Comparison of ENCODE assay signal across 20 cellular contexts in genomic region chr12:20122274-20122673, GRCh38.
DNase-seq lines count a peak whose midpoint lies in the region; ATAC-seq, FAIRE-seq and TF ChIP-seq lines count a peak whose summit lies in the region.
"Had no signal": no experiment of that assay in that cellular context is flagged by ENCODE, and none has a peak within 500 bp of the region (broad histone marks: within the 10 kb centered on the region; RNA-seq: fewer than 3 reads in every experiment).

No MANE protein-coding gene starts in this region.

- ATAC-seq in GM12878 (peak; percentile 74), GM18907 (IDR thresholded peaks at IDR 0.05; ENCODE audit: unreplicated experiment) (no peak), GM19324 (IDR thresholded peaks at IDR 0.05; ENCODE audit: low FRiP score, unreplicated experiment) (no peak), HG02571 (IDR thresholded peaks at IDR 0.05; ENCODE audit: unreplicated experiment) (no peak)
- no peak for ATAC-seq in activated CD4-positive, CD25-positive, alpha-beta regulatory T cell treated with anti-CD3 and anti-CD28 coated beads, Interleukin-2, amount 50 U/mL, for 24 hours
- ATAC-seq: T-helper 17 cell had no signal

- no peak overlapping the region for H3K27ac ChIP-seq in breast epithelium
- H3K27ac ChIP-seq in OCI-LY3 (ENCODE audit: low read length), result no peak overlapping the region
- no peak overlapping the region for H3K27ac ChIP-seq in GM12878 (ENCODE audit: control insufficient read depth, insufficient read depth)
- H3K27ac ChIP-seq: 22Rv1, C4-2B, SK-N-MC had no signal

- no peak for TF ChIP-seq CTCF in MCF 10A (IDR thresholded peaks at IDR 0.05; ENCODE audit: unreplicated experiment)
- TF ChIP-seq CTCF in breast epithelium (IDR thresholded peaks at IDR 0.05), result no peak
- TF ChIP-seq CTCF in OCI-LY3 (IDR thresholded peaks at IDR 0.05; ENCODE audit: low read depth, low read length), result peak; percentile 62
- TF ChIP-seq CTCF in GM12878 (IDR thresholded peaks at IDR 0.05 in 2 of 3, conservative IDR thresholded peaks at IDR 0.05 in 1 of 3; ENCODE audit: control insufficient read depth in 2 of 3, extremely low read depth in 1 of 3, insufficient read depth in 1 of 3, low read depth in 3 of 3, low read length in 3 of 3), result peak in 1 of 3 experiments; percentile 47; a peak in 1 of 6 replicates

- intact Hi-C loops in MCF 10A (cut with micrococcal nuclease), result loop anchor here (10.0 kb wide), 1 partner anchor 423 kb away; no protein-coding TSS in a partner anchor
- intact Hi-C loops in breast epithelium (cut with DNase I; ENCODE audit: low total_unique reads), result no loop called here
- intact Hi-C loops in GM12878 (cut with micrococcal nuclease; ENCODE audit: unreplicated experiment), result loop anchor here (2.0 to 5.0 kb wide), 3 partner anchors 99 to 425 kb away; no protein-coding TSS in a partner anchor

- 0 out of 2 replicates have a peak overlapping the region, but pooled peaks have one; percentile 6 for H3K4me2 ChIP-seq in OCI-LY3 (ENCODE audit: low read length)
- no peak overlapping the region for H3K4me2 ChIP-seq in GM12878 (ENCODE audit: control insufficient read depth, insufficient read depth)

- H3K36me3 ChIP-seq in breast epithelium (no peaks in the 10 kb centered on the region), OCI-LY3 (replicated peaks; ENCODE audit: low read depth, low read length) (no peaks in the 10 kb centered on the region), GM12878 (ENCODE audit: control insufficient read depth in 2 of 2, insufficient read depth in 2 of 2, low read length in 1 of 2) (no peaks in the 10 kb centered on the region)

- RAD21 ChIA-PET in GM12878 (lab: Charles Lee; ENCODE audit: unreplicated experiment), result interaction anchor here (0.9 to 3.4 kb wide), 9 partner anchors 29 to 364 kb away, joined by 3 to 14 read pairs (median 3); no protein-coding TSS in a partner anchor

- no peak overlapping the region for H3K4me3 ChIP-seq in breast epithelium
- H3K4me3 ChIP-seq in OCI-LY3 (ENCODE audit: low read length), result no peak overlapping the region
- no peak overlapping the region for H3K4me3 ChIP-seq in GM12878
- H3K4me3 ChIP-seq: SK-N-MC had no signal

- POLR2A ChIA-PET in MCF 10A (lab: Yijun Ruan, JAX), result no interaction called here
- POLR2A ChIA-PET in GM12878 (lab: Charles Lee), result no interaction called here

- H3K9me3 ChIP-seq in breast epithelium, result no peaks in the 10 kb centered on the region
- no peaks in the 10 kb centered on the region for H3K9me3 ChIP-seq in OCI-LY3 (ENCODE audit: insufficient read depth, low read length)
- no peaks in the 10 kb centered on the region for H3K9me3 ChIP-seq in GM12878 (replicated peaks; ENCODE audit: control insufficient read depth, insufficient read depth, low read length)

- H3K4me3 Mint-ChIP-seq in MCF 10A (ENCODE audit: unreplicated experiment), result no peak overlapping the region
- H3K4me3 Mint-ChIP-seq: T-helper 17 cell had no signal

- in situ Hi-C loops in GM12878 (cut with MboI), result no loop called here

- H2AFZ ChIP-seq in OCI-LY3 (ENCODE audit: low read depth, low read length), result no peak overlapping the region
- H2AFZ ChIP-seq in GM12878 (ENCODE audit: control insufficient read depth, low read depth, low read length), result no peak overlapping the region

- no peak for FAIRE-seq in GM12878 (lab: Jason Lieb, UNC)
- FAIRE-seq: HTR-8/SVneo had no signal

- H3K27me3 ChIP-seq in breast epithelium (no peaks in the 10 kb centered on the region), OCI-LY3 (ENCODE audit: low read depth, low read length) (no peaks in the 10 kb centered on the region), GM12878 (replicated peaks in 1 of 2; ENCODE audit: control insufficient read depth in 2 of 2, insufficient read depth in 2 of 2, low read length in 1 of 2) (no peaks in the 10 kb centered on the region)

- no peak for TF ChIP-seq POLR2A in breast epithelium (IDR thresholded peaks at IDR 0.05)
- TF ChIP-seq POLR2A in GM12878 (IDR thresholded peaks at IDR 0.05; ENCODE audit: low read depth, low read length), result no peak

- no peak overlapping the region for H3K27ac Mint-ChIP-seq in MCF 10A (ENCODE audit: low read depth, unreplicated experiment)
- H3K27ac Mint-ChIP-seq: T-helper 17 cell had no signal

- peak; percentile 46; the same call in 1 of the 2 replicates for TF ChIP-seq RAD21 in GM12878 (IDR thresholded peaks at IDR 0.05; ENCODE audit: insufficient read depth, low read depth, low read length)

- H3K9ac ChIP-seq in OCI-LY3 (ENCODE audit: low read length) (no peak overlapping the region), GM12878 (ENCODE audit: control insufficient read depth, insufficient read depth, low read length) (no peak overlapping the region)

- H3K36me3 Mint-ChIP-seq in MCF 10A (ENCODE audit: insufficient read depth, unreplicated experiment), result no peaks in the 10 kb centered on the region

- no peak for TF ChIP-seq EP300 in GM12878 (IDR thresholded peaks at IDR 0.05; ENCODE audit: borderline replicate concordance in 1 of 2, control insufficient read depth in 1 of 2, low read depth in 2 of 2, low read length in 2 of 2)

- BruUV-seq in MCF 10A (replicated peaks; lab: Mats Ljungman, UMichigan) (no TSS peak), GM12878 (replicated peaks; lab: Mats Ljungman, UMichigan) (no TSS peak)

- no peaks in the 10 kb centered on the region for H3K4me1 Mint-ChIP-seq in MCF 10A (ENCODE audit: insufficient read depth, unreplicated experiment)
- H3K4me1 Mint-ChIP-seq: T-helper 17 cell had no signal

- 0% methylated on average over 4 of the region's 4 CpGs for WGBS in GM12878 (ENCODE audit: insufficient coverage, insufficient replicate concordance, low lambda C conversion rate, missing lambda C conversion rate)

- DNase-seq in MCF 10A (ENCODE audit: unreplicated experiment) (peak; percentile 4), breast epithelium (ENCODE audit: low spot score in 2 of 2) (no peak), GM12878 (ENCODE audit: low read depth, low spot score) (no peak)
- DNase-seq: HCEC 1CT, KG1, NCI-H1417, NCI-H187, NCI-H446, NCI-H526, Right ventricle myocardium superior, T-helper 17 cell had no signal

- peaks cover 74% of the 10 kb centered on the region for H3K27me3 Mint-ChIP-seq in MCF 10A (ENCODE audit: insufficient read depth, unreplicated experiment)
- H3K27me3 Mint-ChIP-seq: T-helper 17 cell had no signal

- SMC1A ChIA-PET in GM12878 (lab: Charles Lee; ENCODE audit: uncharacterized antibody, unreplicated experiment), result interaction anchor here (0.7 to 3.0 kb wide), 16 partner anchors 13 to 364 kb away, joined by 3 to 23 read pairs (median 4); no protein-coding TSS in a partner anchor

- H3K9me3 Mint-ChIP-seq in MCF 10A (ENCODE audit: unreplicated experiment), result peaks cover 4% of the 10 kb centered on the region

- H3K79me2 ChIP-seq in OCI-LY3 (ENCODE audit: low read length) (no peaks in the 10 kb centered on the region), GM12878 (ENCODE audit: control insufficient read depth, insufficient read depth, low read length) (no peaks in the 10 kb centered on the region)

- CTCF ChIA-PET in MCF 10A (lab: Yijun Ruan, JAX) (interaction anchor here (0.9 to 2.6 kb wide), 6 partner anchors 10 to 383 kb away, joined by 3 to 14 read pairs (median 3); no protein-coding TSS in a partner anchor), GM12878 (lab: Yijun Ruan, JAX) (interaction anchor here (0.8 to 3.7 kb wide), 11 partner anchors 9 to 383 kb away, joined by 3 to 22 read pairs (median 5); no protein-coding TSS in a partner anchor)

- no peaks in the 10 kb centered on the region for H3K4me1 ChIP-seq in breast epithelium
- H3K4me1 ChIP-seq in OCI-LY3 (ENCODE audit: low read length), result peaks cover 8% of the 10 kb centered on the region
- H3K4me1 ChIP-seq in GM12878 (ENCODE audit: control insufficient read depth, insufficient read depth, low read length), result no peaks in the 10 kb centered on the region

- H4K20me1 ChIP-seq in OCI-LY3 (ENCODE audit: insufficient read depth, low read length), result no peaks in the 10 kb centered on the region
- no peaks in the 10 kb centered on the region for H4K20me1 ChIP-seq in GM12878 (ENCODE audit: control insufficient read depth, insufficient read depth)

TF ChIP-seq in GM12878, 131 proteins besides CTCF, POLR2A, EP300 and RAD21:
- peak; percentile 38; the same call in 1 of the 2 replicates for TF ChIP-seq SMC3 (IDR thresholded peaks at IDR 0.05; ENCODE audit: borderline replicate concordance, low read length)
- no peak for TF ChIP-seq SPI1 (IDR thresholded peaks at IDR 0.05; ENCODE audit: borderline replicate concordance, insufficient read depth, low read depth, low read length)
- TF ChIP-seq POLR2AphosphoS5 (IDR thresholded peaks at IDR 0.05; ENCODE audit: low read length), result no peak
- TF ChIP-seq RELA (IDR thresholded peaks at IDR 0.05; ENCODE audit: borderline replicate concordance, partially characterized antibody), result no peak
- no peak for TF ChIP-seq EGR1 (IDR thresholded peaks at IDR 0.05; ENCODE audit: borderline replicate concordance in 1 of 2, low read depth in 2 of 2, low read length in 2 of 2)
- no peak for TF ChIP-seq SIX5 (IDR thresholded peaks at IDR 0.05; ENCODE audit: low read depth, low read length, severe bottlenecking)
TF ChIP-seq in GM12878: peak in this region for 1.
